Comparison of ENCODE assay signal across 24 cellular contexts in the genomic region with DNA sequence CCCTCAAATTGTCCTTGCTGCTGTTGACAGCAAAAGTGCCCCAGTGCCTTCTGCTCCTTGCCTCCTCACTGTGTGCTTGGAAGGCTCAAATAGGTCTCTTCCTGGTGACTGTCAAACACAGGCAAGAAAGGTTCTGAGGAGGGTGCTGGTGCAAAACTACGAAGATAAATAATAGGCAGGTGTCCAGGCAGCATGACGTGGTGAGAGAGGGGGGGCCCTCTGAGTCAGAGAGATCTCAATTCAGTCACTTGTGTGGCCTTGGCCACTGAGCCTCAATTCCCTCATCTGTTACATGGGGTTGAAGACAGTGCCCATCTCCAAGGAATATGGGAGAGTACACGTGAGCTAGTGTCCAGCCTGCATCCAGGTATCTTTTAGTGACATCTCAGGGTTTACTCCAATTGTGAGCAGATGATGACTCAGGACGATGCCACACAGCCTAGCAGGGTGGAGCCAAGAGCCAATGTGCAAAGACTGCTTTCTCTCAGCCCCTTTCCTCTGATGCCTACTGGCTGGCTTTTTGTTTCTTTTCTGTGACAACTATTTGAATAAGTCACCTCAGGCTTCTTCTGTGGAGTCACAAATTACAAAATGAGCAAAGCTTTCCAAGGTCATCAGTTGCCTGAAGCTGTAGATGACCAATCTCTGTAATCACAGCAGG. TPM values are rescaled to one million over a fixed set of nuclear protein-coding genes. Genes with fewer than 3 reads are reported as not detected.
DNase-seq lines count a peak whose midpoint lies in the region; ATAC-seq, FAIRE-seq and TF ChIP-seq lines count a peak whose summit lies in the region.
"Had no signal": no experiment of that assay in that cellular context is flagged by ENCODE, and none has a peak within 500 bp of the region (broad histone marks: within the 10 kb centered on the region; RNA-seq: fewer than 3 reads in every experiment).

No MANE protein-coding gene starts in this region.

- TF ChIP-seq CTCF in foreskin keratinocyte (conservative IDR thresholded peaks at IDR 0.05) = no peak

- H2AFZ ChIP-seq in GM23248 = no peak overlapping the region

- H3K36me3 ChIP-seq in GM23248 (ENCODE audit: low read depth) = no peaks in the 10 kb centered on the region
- H3K36me3 ChIP-seq: BLaER1 had no signal

- H3K4me1 ChIP-seq in GM23248 (ENCODE audit: insufficient read depth) = no peaks in the 10 kb centered on the region
- H3K4me1 ChIP-seq in foreskin keratinocyte = no peaks in the 10 kb centered on the region
- H3K4me1 ChIP-seq: A549, BLaER1 had no signal

- H3F3A ChIP-seq in GM23248 (ENCODE audit: insufficient read depth) = no peaks in the 10 kb centered on the region

- H3K27ac ChIP-seq in GM23248 (no peak overlapping the region), foreskin keratinocyte (no peak overlapping the region)
- H3K27ac ChIP-seq: A549, BLaER1 had no signal

- H3K27me3 ChIP-seq in GM23248 (replicated peaks; ENCODE audit: insufficient read depth) (no peaks in the 10 kb centered on the region; the same call in 1 of the 2 replicates), foreskin keratinocyte (peaks cover 21% of the 10 kb centered on the region)
- H3K27me3 ChIP-seq: BLaER1 had no signal

- H3K4me3 ChIP-seq in GM23248 = no peak overlapping the region
- H3K4me3 ChIP-seq: A549, BLaER1 had no signal

- H3K4me2 ChIP-seq in GM23248 (ENCODE audit: unreplicated experiment) = no peak overlapping the region
- H3K4me2 ChIP-seq: A549, BLaER1 had no signal

- no peaks in the 10 kb centered on the region for H3K79me2 ChIP-seq in GM23248 (ENCODE audit: insufficient read depth)

- peak; percentile 23 for FAIRE-seq in RCC 7860 (lab: Jason Lieb, UNC)
- FAIRE-seq: A549 had no signal

- H3K9me2 ChIP-seq in GM23248 (ENCODE audit: insufficient read depth) = no peaks in the 10 kb centered on the region

- DNase-seq in A172 (ENCODE audit: low spot score) (peak; percentile 27), GM23248 (peak; percentile 19), RCC 7860 (ENCODE audit: low spot score) (peak; percentile 28), foreskin keratinocyte (no peak), COLO668 (lab: John Stamatoyannopoulos, UW; ENCODE audit: unreplicated experiment) (no peak)
- no peak for DNase-seq in activated naive CD4-positive, alpha-beta T cell (lab: John Stamatoyannopoulos, UW)
- DNase-seq: CD4-positive, alpha-beta memory T cell; DMS79 treated with DMSO at 0.1 percent for 48 hours; HCEC 1CT; MV-4-11; NCI-H1417 treated with DMSO at 0.1 percent for 48 hours; NCI-H2029 treated with DMSO at 0.1 percent for 48 hours; NCI-H2171 treated with DMSO at 0.1 percent for 48 hours; NCI-H446; NCI-H69; RPMI8226; SHP77 treated with DMSO at 0.1 percent for 48 hours; T-helper 1 cell had no signal

- H3K9ac ChIP-seq in GM23248 = no peak overlapping the region
- H3K9ac ChIP-seq: BLaER1 had no signal

- in situ Hi-C loops in GM23248 (cut with MboI) = loop anchor here (25.0 kb wide), 1 partner anchor 660 kb away; no protein-coding TSS in a partner anchor

- ATAC-seq in foreskin keratinocyte (peak; percentile 42), GM21723 (IDR thresholded peaks at IDR 0.05; ENCODE audit: unreplicated experiment) (no peak), HG02884 (IDR thresholded peaks at IDR 0.05; ENCODE audit: unreplicated experiment) (no peak)

- H3K9me3 ChIP-seq in GM23248 (ENCODE audit: low read depth) = no peaks in the 10 kb centered on the region

- 3 to 8% methylated on average over 4 of the region's 4 CpGs for WGBS in GM23248 (ENCODE audit: low coverage in 1 of 2, low lambda C conversion rate in 2 of 2, missing lambda C conversion rate in 2 of 2), 2 experiments

- no peaks in the 10 kb centered on the region for H4K20me1 ChIP-seq in GM23248 (ENCODE audit: insufficient read depth)
- H4K20me1 ChIP-seq: BLaER1 had no signal

RNA-seq across cellular contexts. Expression of a gene that starts 29.7 kb away (rescaled TPM):
- not detected in 2 replicates for total RNA-seq in A172 (2014; rRNA removed; shearing (Covaris generic))
- total RNA-seq in GM23248 (2014; rRNA removed; shearing (Covaris generic)) = not detected in 2 replicates
- not detected in 2 replicates for polyA plus RNA-seq in GM23248 (2016; fragmentation: Nextera tagmentation; extraction: Ambion mirVana)
- total RNA-seq in foreskin keratinocyte = not detected in 2 replicates
- polyA plus RNA-seq in foreskin keratinocyte = not detected in 2 replicates
- total RNA-seq: CD4-positive, alpha-beta memory T cell; G401; LHCN-M2 had no signal
- polyA plus RNA-seq: A549; CD4-positive, alpha-beta memory T cell had no signal

Comparison
In these comparisons a context has a peak if more than half of its experiments do, and no peak if none do; other contexts are left out.
1. DNase-seq: peak in A172 (single experiment), GM23248 (single experiment) and RCC 7860 (single experiment); none in foreskin keratinocyte (0 of 2), COLO668 (single experiment) and activated naive CD4-positive, alpha-beta T cell (0 of 4).